In the genomic region with DNA sequence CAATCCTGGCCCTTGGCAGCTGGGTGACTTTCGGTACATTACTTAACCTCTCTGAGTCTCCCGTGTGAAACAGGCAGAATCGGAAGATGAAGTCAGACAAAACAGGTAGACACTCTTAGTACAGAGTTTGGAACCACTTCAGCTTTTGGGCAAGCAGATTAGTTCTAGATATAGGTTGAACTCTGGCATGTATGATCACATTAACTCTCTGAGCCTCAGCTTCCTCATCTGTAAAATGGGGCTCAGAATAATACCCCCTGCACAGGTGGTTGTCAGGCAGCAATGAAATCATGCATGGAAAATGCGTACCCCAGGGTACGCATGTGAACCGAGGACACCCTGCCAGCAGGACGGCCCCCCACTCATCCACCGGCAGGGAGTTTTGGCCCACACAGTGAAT, we compare ENCODE assay signal across 1 cellular context.
TF ChIP-seq lines count a peak whose summit lies in the region.

No MANE protein-coding gene starts in this region.

TF ChIP-seq in K562, 482 proteins besides CTCF, POLR2A, EP300 and RAD21 (continued from another document):
- TF ChIP-seq, protein P1, sequence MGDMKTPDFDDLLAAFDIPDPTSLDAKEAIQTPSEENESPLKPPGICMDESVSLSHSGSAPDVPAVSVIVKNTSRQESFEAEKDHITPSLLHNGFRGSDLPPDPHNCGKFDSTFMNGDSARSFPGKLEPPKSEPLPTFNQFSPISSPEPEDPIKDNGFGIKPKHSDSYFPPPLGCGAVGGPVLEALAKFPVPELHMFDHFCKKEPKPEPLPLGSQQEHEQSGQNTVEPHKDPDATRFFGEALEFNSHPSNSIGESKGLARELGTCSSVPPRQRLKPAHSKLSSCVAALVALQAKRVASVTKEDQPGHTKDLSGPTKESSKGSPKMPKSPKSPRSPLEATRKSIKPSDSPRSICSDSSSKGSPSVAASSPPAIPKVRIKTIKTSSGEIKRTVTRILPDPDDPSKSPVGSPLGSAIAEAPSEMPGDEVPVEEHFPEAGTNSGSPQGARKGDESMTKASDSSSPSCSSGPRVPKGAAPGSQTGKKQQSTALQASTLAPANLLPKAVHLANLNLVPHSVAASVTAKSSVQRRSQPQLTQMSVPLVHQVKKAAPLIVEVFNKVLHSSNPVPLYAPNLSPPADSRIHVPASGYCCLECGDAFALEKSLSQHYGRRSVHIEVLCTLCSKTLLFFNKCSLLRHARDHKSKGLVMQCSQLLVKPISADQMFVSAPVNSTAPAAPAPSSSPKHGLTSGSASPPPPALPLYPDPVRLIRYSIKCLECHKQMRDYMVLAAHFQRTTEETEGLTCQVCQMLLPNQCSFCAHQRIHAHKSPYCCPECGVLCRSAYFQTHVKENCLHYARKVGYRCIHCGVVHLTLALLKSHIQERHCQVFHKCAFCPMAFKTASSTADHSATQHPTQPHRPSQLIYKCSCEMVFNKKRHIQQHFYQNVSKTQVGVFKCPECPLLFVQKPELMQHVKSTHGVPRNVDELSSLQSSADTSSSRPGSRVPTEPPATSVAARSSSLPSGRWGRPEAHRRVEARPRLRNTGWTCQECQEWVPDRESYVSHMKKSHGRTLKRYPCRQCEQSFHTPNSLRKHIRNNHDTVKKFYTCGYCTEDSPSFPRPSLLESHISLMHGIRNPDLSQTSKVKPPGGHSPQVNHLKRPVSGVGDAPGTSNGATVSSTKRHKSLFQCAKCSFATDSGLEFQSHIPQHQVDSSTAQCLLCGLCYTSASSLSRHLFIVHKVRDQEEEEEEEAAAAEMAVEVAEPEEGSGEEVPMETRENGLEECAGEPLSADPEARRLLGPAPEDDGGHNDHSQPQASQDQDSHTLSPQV (IDR thresholded peaks at IDR 0.05): no peak
- TF ChIP-seq, protein P2, sequence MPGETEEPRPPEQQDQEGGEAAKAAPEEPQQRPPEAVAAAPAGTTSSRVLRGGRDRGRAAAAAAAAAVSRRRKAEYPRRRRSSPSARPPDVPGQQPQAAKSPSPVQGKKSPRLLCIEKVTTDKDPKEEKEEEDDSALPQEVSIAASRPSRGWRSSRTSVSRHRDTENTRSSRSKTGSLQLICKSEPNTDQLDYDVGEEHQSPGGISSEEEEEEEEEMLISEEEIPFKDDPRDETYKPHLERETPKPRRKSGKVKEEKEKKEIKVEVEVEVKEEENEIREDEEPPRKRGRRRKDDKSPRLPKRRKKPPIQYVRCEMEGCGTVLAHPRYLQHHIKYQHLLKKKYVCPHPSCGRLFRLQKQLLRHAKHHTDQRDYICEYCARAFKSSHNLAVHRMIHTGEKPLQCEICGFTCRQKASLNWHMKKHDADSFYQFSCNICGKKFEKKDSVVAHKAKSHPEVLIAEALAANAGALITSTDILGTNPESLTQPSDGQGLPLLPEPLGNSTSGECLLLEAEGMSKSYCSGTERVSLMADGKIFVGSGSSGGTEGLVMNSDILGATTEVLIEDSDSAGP (CRISPR knock-in tag; IDR thresholded peaks at IDR 0.05): no peak
- no peak for TF ChIP-seq CREM (IDR thresholded peaks at IDR 0.05; ENCODE audit: low read depth)
- TF ChIP-seq CSDE1 (IDR thresholded peaks at IDR 0.05): no peak
- TF ChIP-seq CXXC5 (CRISPR knock-in tag; IDR thresholded peaks at IDR 0.05): no peak
- TF ChIP-seq MAZ (CRISPR knock-in tag; conservative IDR thresholded peaks at IDR 0.05 in 1 of 2, IDR thresholded peaks at IDR 0.05 in 1 of 2): no peak
- TF ChIP-seq DACH1 (IDR thresholded peaks at IDR 0.05; ENCODE audit: partially characterized antibody): no peak
- TF ChIP-seq MCM5 (IDR thresholded peaks at IDR 0.05; ENCODE audit: low read depth): no peak
- TF ChIP-seq PML (IDR thresholded peaks at IDR 0.05; ENCODE audit: low read length): no peak
- TF ChIP-seq KDM1A (IDR thresholded peaks at IDR 0.05): 0 out of 4 replicates have a peak, but pooled peaks of 1 of the 2 experiments have one; percentile 12
- TF ChIP-seq ZFP1 (CRISPR knock-in tag; IDR thresholded peaks at IDR 0.05): no peak
- TF ChIP-seq BACH1 (tag; IDR thresholded peaks at IDR 0.05): no peak
- TF ChIP-seq SUPT5H (IDR thresholded peaks at IDR 0.05): no peak
- peak; percentile 68; the same call in 1 of the 2 replicates for TF ChIP-seq BCOR (IDR thresholded peaks at IDR 0.05)
- TF ChIP-seq ZFP36 (IDR thresholded peaks at IDR 0.05; ENCODE audit: low read depth, low read length, partially characterized antibody): peak; percentile 26
- TF ChIP-seq ZNF77 (CRISPR knock-in tag; IDR thresholded peaks at IDR 0.05): no peak
- TF ChIP-seq FOXK2 (conservative IDR thresholded peaks at IDR 0.05 in 1 of 2, IDR thresholded peaks at IDR 0.05 in 1 of 2; ENCODE audit: low read depth in 2 of 2): no peak
- no peak for TF ChIP-seq TOE1 (IDR thresholded peaks at IDR 0.05; ENCODE audit: borderline replicate concordance)
- TF ChIP-seq TOE1 (CRISPR knock-in tag; IDR thresholded peaks at IDR 0.05; ENCODE audit: borderline replicate concordance, low read depth): no peak
